Comparison of ENCODE assay signal across 20 cellular contexts in genomic region chr9:137506702-137507171, GRCh38. TPM values are rescaled to one million over a fixed set of nuclear protein-coding genes. Genes with fewer than 3 reads are reported as not detected.
DNase-seq lines count a peak whose midpoint lies in the region; ATAC-seq, FAIRE-seq and TF ChIP-seq lines count a peak whose summit lies in the region.
"Had no signal": no experiment of that assay in that cellular context is flagged by ENCODE, and none has a peak within 500 bp of the region (broad histone marks: within the 10 kb centered on the region; RNA-seq: fewer than 3 reads in every experiment).

No MANE protein-coding gene starts in this region.

- TF ChIP-seq CTCF in K562 (IDR thresholded peaks at IDR 0.05 in 2 of 3, conservative IDR thresholded peaks at IDR 0.05 in 1 of 3; ENCODE audit: insufficient read depth in 2 of 3, low read depth in 1 of 3, low read length in 3 of 3) (no peak), mucosa of descending colon (IDR thresholded peaks at IDR 0.05) (no peak)

- TF ChIP-seq RAD21 in K562 (CRISPR knock-in tag; conservative IDR thresholded peaks at IDR 0.05 in 1 of 2, IDR thresholded peaks at IDR 0.05 in 1 of 2) = no peak

- ATAC-seq in K562 (no peak), mucosa of descending colon (peak; percentile 15), GM21619 (IDR thresholded peaks at IDR 0.05; ENCODE audit: unreplicated experiment) (no peak), GM19452 (IDR thresholded peaks at IDR 0.05; ENCODE audit: unreplicated experiment) (no peak), GM19324 (IDR thresholded peaks at IDR 0.05; ENCODE audit: low FRiP score, unreplicated experiment) (no peak)
- ATAC-seq: left ventricle myocardium superior had no signal

- no peak for TF ChIP-seq EP300 in K562 (IDR thresholded peaks at IDR 0.05; ENCODE audit: low read length)

- H3K4me2 ChIP-seq in BLaER1 = peak overlapping the region; percentile 72
- no peak overlapping the region for H3K4me2 ChIP-seq in GM23248 (ENCODE audit: unreplicated experiment)
- no peak overlapping the region for H3K4me2 ChIP-seq in K562 (ENCODE audit: insufficient read depth, low read length)

- CTCF ChIA-PET in K562 (lab: Yijun Ruan, JAX; ENCODE audit: low intra/inter-chr PET ratio) = no interaction called here

- H3K4me1 ChIP-seq in BLaER1 = peaks cover 19% of the 10 kb centered on the region
- peaks cover 4% of the 10 kb centered on the region; the same call in 1 of the 2 replicates for H3K4me1 ChIP-seq in GM23248 (ENCODE audit: insufficient read depth)
- peaks cover 6 to 26% of the 10 kb centered on the region in 2 experiments; a peak in 4 of 5 replicates for H3K4me1 ChIP-seq in K562 (replicated peaks in 1 of 2; ENCODE audit: control insufficient read depth in 2 of 2, insufficient read depth in 2 of 2, low read length in 2 of 2)
- H3K4me1 ChIP-seq in mucosa of descending colon (ENCODE audit: low read depth) = no peaks in the 10 kb centered on the region
- H3K4me1 ChIP-seq: pancreas had no signal

- intact Hi-C loops in K562 (cut with micrococcal nuclease) (no loop called here), mucosa of descending colon (cut with DNase I, micrococcal nuclease) (no loop called here)

- H3K27me3 ChIP-seq in BLaER1 (no peaks in the 10 kb centered on the region), GM23248 (replicated peaks; ENCODE audit: insufficient read depth) (no peaks in the 10 kb centered on the region), K562 (ENCODE audit: control insufficient read depth in 2 of 2, insufficient read depth in 2 of 2, low read length in 2 of 2) (peaks cover 18 to 28% of the 10 kb centered on the region in 2 experiments; a peak in 4 of 5 replicates)
- H3K27me3 ChIP-seq: pancreas had no signal

- no peak overlapping the region for H3K9ac ChIP-seq in BLaER1
- H3K9ac ChIP-seq in GM23248 = 0 out of 2 replicates have a peak overlapping the region, but pooled peaks have one; percentile 2
- H3K9ac ChIP-seq in K562 (ENCODE audit: insufficient read depth in 1 of 2, low read depth in 2 of 2, low read length in 2 of 2) = peak overlapping the region in 1 of 2 experiments; percentile 55; a peak in 2 of 4 replicates

- 0 out of 2 replicates have a peak, but pooled peaks cover 9% of the 10 kb centered on the region for H3F3A ChIP-seq in GM23248 (ENCODE audit: insufficient read depth)

- no peak for FAIRE-seq in K562 (lab: Jason Lieb, UNC)
- no peak for FAIRE-seq in frontal cortex (lab: Jason Lieb, UNC)
- FAIRE-seq: pancreas had no signal

- H3K36me3 ChIP-seq in BLaER1 (peaks cover 10% of the 10 kb centered on the region; the same call in 1 of the 2 replicates), GM23248 (ENCODE audit: low read depth) (no peaks in the 10 kb centered on the region), K562 (ENCODE audit: control insufficient read depth, insufficient read depth, low read length) (no peaks in the 10 kb centered on the region), mucosa of descending colon (ENCODE audit: low read depth) (no peaks in the 10 kb centered on the region)
- H3K36me3 ChIP-seq: pancreas had no signal

- H3K79me2 ChIP-seq in GM23248 (ENCODE audit: insufficient read depth) (no peaks in the 10 kb centered on the region), K562 (ENCODE audit: control insufficient read depth, insufficient read depth, low read length) (no peaks in the 10 kb centered on the region)

- DNase-seq in GM23248 (peak; percentile 81), K562 (ENCODE audit: extremely low read depth in 1 of 4, low spot score in 3 of 4) (no peak), mucosa of descending colon (peak in 1 of 3 donors; percentile 26), frontal cortex (ENCODE audit: low spot score in 2 of 2) (no peak)
- DNase-seq: activated CD4-positive, CD25-positive, alpha-beta regulatory T cell treated with anti-CD3 and anti-CD28 coated beads, Interleukin-2, amount 50 U/mL, for 72 hours; cerebellar nuclear complex; DMS79; effector memory CD4-positive, alpha-beta T cell; left ventricle myocardium superior; MM.1S; NCI-H2081; NCI-H524 treated with DMSO at 0.1 percent for 48 hours; SHP77; stimulated activated CD4-positive, alpha-beta T cell treated with anti-CD3 and anti-CD28 coated beads, Interleukin-2, amount 100 ng/mL, for 48 hours; T-helper 9 cell had no signal

- peaks cover 17% of the 10 kb centered on the region for H4K20me1 ChIP-seq in BLaER1
- H4K20me1 ChIP-seq in GM23248 (ENCODE audit: insufficient read depth) = no peaks in the 10 kb centered on the region
- H4K20me1 ChIP-seq in K562 (replicated peaks; ENCODE audit: control insufficient read depth, insufficient read depth, low read length) = no peaks in the 10 kb centered on the region

- H3K9me2 ChIP-seq in GM23248 (ENCODE audit: insufficient read depth) = no peaks in the 10 kb centered on the region

- POLR2A ChIA-PET in K562 (lab: Yijun Ruan, JAX) = interaction anchor here (1.3 kb wide), 1 partner anchor 25 kb away, joined by 4 read pairs; no protein-coding TSS in a partner anchor

- TF ChIP-seq POLR2A in K562 (conservative IDR thresholded peaks at IDR 0.05) = no peak

- in situ Hi-C loops in GM23248 (cut with MboI) (no loop called here), K562 (cut with MboI) (no loop called here)

- H2AFZ ChIP-seq in GM23248 = no peak overlapping the region
- H2AFZ ChIP-seq in K562 (ENCODE audit: low read depth, low read length) = no peak overlapping the region

- 59 to 61% methylated on average over 26 of the region's 26 CpGs for WGBS in GM23248 (ENCODE audit: low coverage in 1 of 2, low lambda C conversion rate in 2 of 2, missing lambda C conversion rate in 2 of 2), 2 experiments
- WGBS in K562 (ENCODE audit: insufficient coverage, low coverage, missing lambda C conversion rate) = 46% methylated on average over 23 of the region's 26 CpGs

- H3K4me3 ChIP-seq in BLaER1 = no peak overlapping the region
- no peak overlapping the region for H3K4me3 ChIP-seq in GM23248
- H3K4me3 ChIP-seq in K562 = no peak overlapping the region
- H3K4me3 ChIP-seq in mucosa of descending colon = no peak overlapping the region
- H3K4me3 ChIP-seq: pancreas had no signal

- H3K9me3 ChIP-seq in BLaER1 = no peaks in the 10 kb centered on the region; the same call in 1 of the 2 replicates
- H3K9me3 ChIP-seq in GM23248 (ENCODE audit: low read depth) = no peaks in the 10 kb centered on the region
- H3K9me3 ChIP-seq in K562 (replicated peaks; ENCODE audit: control insufficient read depth, insufficient read depth, low read depth, low read length) = no peaks in the 10 kb centered on the region
- no peaks in the 10 kb centered on the region for H3K9me3 ChIP-seq in mucosa of descending colon
- H3K9me3 ChIP-seq: pancreas had no signal

- H3K27ac ChIP-seq in BLaER1 = no peak overlapping the region
- no peak overlapping the region for H3K27ac ChIP-seq in GM23248
- H3K27ac ChIP-seq in K562 (ENCODE audit: extremely low read depth, low read depth, low read length) = no peak overlapping the region
- H3K27ac ChIP-seq: pancreas had no signal

- H3K9me1 ChIP-seq in K562 (ENCODE audit: control insufficient read depth, insufficient read depth, low read length) = no peaks in the 10 kb centered on the region

- BruUV-seq in K562 (replicated peaks; lab: Mats Ljungman, UMichigan) = no TSS peak

RNA-seq across cellular contexts. Expression of gene PNPLA7, which starts 43.5 kb away (rescaled TPM):
- 0.54 and 0.89 TPM in 2 replicates for total RNA-seq in GM23248 (2014; rRNA removed; shearing (Covaris generic))
- polyA plus RNA-seq in GM23248 (2016; fragmentation: Nextera tagmentation; extraction: Ambion mirVana) (0.44 and 0.59 TPM in 2 replicates), K562 (2011; rRNA removed) (0.17 and 0.66 TPM in 2 replicates), K562 (2014; fragmentation: Illumina TruSeq; extraction: Trizol) (0.31 and 0.44 TPM in 2 replicates), K562 (2014; fragmentation: Nextera tagmentation; extraction: Ambion mirVana) (under 1 TPM in 1 of 2 experiments, not detected in 1; 0.01 TPM), K562 (2014; rRNA removed) (0.78 and 0.85 TPM in 2 replicates)
- total RNA-seq in K562 (2011; cell fraction: chromatin; rRNA removed; ENCODE audit: low replicate concordance) = 2.8 and 5.5 TPM in 2 replicates
- 2.0 and 3.0 TPM in 2 replicates for total RNA-seq in K562 (2011; cell fraction: nucleolus; rRNA removed)
- total RNA-seq in K562 (2011; cell fraction: nucleoplasm; rRNA removed) = 2.3 and 3.4 TPM in 2 replicates
- total RNA-seq in K562 (2014; rRNA removed) (0.14 and 0.45 TPM in 2 replicates), K562 (2014; rRNA removed; fragmentation: Illumina TruSeq; extraction: Trizol) (0.04 TPM in 1 of 2 replicates, not detected in the other), K562 (2015; rRNA removed; fragmentation: Illumina TruSeq; extraction: Trizol) (0.19 and 0.22 TPM in 2 replicates), K562 (2021) (0.58 and 0.75 TPM in 2 replicates), mucosa of descending colon (10 to 100 TPM; 16.7 to 27.4 (median 17.2) TPM), frontal cortex (0.82 TPM)
- 0.16 and 0.19 TPM in 2 replicates for polyA plus RNA-seq in K562 (2011; cell fraction: cytosol; rRNA removed)
- 4.1 and 5.1 TPM in 2 replicates for polyA plus RNA-seq in K562 (2011; cell fraction: nucleus; rRNA removed)
- polyA plus RNA-seq in K562 (2012) = 0.95 and 2.4 TPM in 2 replicates
- 0.07 and 0.12 TPM in 2 replicates for polyA minus RNA-seq in K562 (2011; rRNA and poly(A)+ RNA removed)
- polyA minus RNA-seq in K562 (2011; cell fraction: cytosol; rRNA and poly(A)+ RNA removed) = 0.19 and 0.46 TPM in 2 replicates
- polyA minus RNA-seq in K562 (2011; cell fraction: nucleus; rRNA and poly(A)+ RNA removed) = 0.54 and 1.00 TPM in 2 replicates

RNA-seq across cellular contexts. Expression of gene MRPL41, which starts 44.9 kb away (rescaled TPM):
- total RNA-seq in GM23248 (2014; rRNA removed; shearing (Covaris generic)) = 28.7 and 42.9 TPM in 2 replicates
- polyA plus RNA-seq in GM23248 (2016; fragmentation: Nextera tagmentation; extraction: Ambion mirVana) (97.6 and 99.8 TPM in 2 replicates), K562 (2011; rRNA removed) (21.6 and 23.7 TPM in 2 replicates), K562 (2014; fragmentation: Illumina TruSeq; extraction: Trizol) (10.4 and 32.9 TPM in 2 replicates), K562 (2014; fragmentation: Nextera tagmentation; extraction: Ambion mirVana) (1 to 10 TPM; 2.6 to 4.1 TPM), K562 (2014; rRNA removed) (184 and 216 TPM in 2 replicates)
- 2.1 and 9.1 TPM in 2 replicates for total RNA-seq in K562 (2011; cell fraction: chromatin; rRNA removed; ENCODE audit: low replicate concordance)
- 19.8 and 28.3 TPM in 2 replicates for total RNA-seq in K562 (2011; cell fraction: nucleolus; rRNA removed)
- 9.6 and 10.5 TPM in 2 replicates for total RNA-seq in K562 (2011; cell fraction: nucleoplasm; rRNA removed)
- total RNA-seq in K562 (2014; rRNA removed) (239 and 259 TPM in 2 replicates), K562 (2014; rRNA removed; fragmentation: Illumina TruSeq; extraction: Trizol) (9.2 and 11.6 TPM in 2 replicates), K562 (2015; rRNA removed; fragmentation: Illumina TruSeq; extraction: Trizol) (54.9 and 58.3 TPM in 2 replicates), K562 (2021) (146 and 158 TPM in 2 replicates), mucosa of descending colon (10 to 100 TPM; 67.1 to 93.8 (median 93.5) TPM), frontal cortex (22.4 TPM)
- 35.6 and 169 TPM in 2 replicates for polyA plus RNA-seq in K562 (2011; cell fraction: cytosol; rRNA removed)
- polyA plus RNA-seq in K562 (2011; cell fraction: nucleus; rRNA removed) = 18.9 and 28.4 TPM in 2 replicates
- polyA plus RNA-seq in K562 (2012) = 75.7 and 99.4 TPM in 2 replicates
- 1.7 and 3.9 TPM in 2 replicates for polyA minus RNA-seq in K562 (2011; rRNA and poly(A)+ RNA removed)
- polyA minus RNA-seq in K562 (2011; cell fraction: cytosol; rRNA and poly(A)+ RNA removed) = 21.6 and 22.5 TPM in 2 replicates
- polyA minus RNA-seq in K562 (2011; cell fraction: nucleus; rRNA and poly(A)+ RNA removed) = 4.7 and 8.7 TPM in 2 replicates

RNA-seq across cellular contexts. Expression of gene NSMF, which starts 47.6 kb away (rescaled TPM):
- 28.8 and 29.1 TPM in 2 replicates for total RNA-seq in GM23248 (2014; rRNA removed; shearing (Covaris generic))
- polyA plus RNA-seq in GM23248 (2016; fragmentation: Nextera tagmentation; extraction: Ambion mirVana) = 13.5 and 13.7 TPM in 2 replicates
- 47.6 and 128 TPM in 2 replicates for total RNA-seq in K562 (2011; cell fraction: chromatin; rRNA removed; ENCODE audit: low replicate concordance)
- total RNA-seq in K562 (2011; cell fraction: nucleolus; rRNA removed) = 87.2 and 93.1 TPM in 2 replicates
- 47.3 and 58.7 TPM in 2 replicates for total RNA-seq in K562 (2011; cell fraction: nucleoplasm; rRNA removed)
- 49.2 and 60.0 TPM in 2 replicates for total RNA-seq in K562 (2014; rRNA removed)
- 24.4 and 29.3 TPM in 2 replicates for total RNA-seq in K562 (2014; rRNA removed; fragmentation: Illumina TruSeq; extraction: Trizol)
- total RNA-seq in K562 (2015; rRNA removed; fragmentation: Illumina TruSeq; extraction: Trizol) = 28.2 and 29.1 TPM in 2 replicates
- 72.0 and 74.5 TPM in 2 replicates for total RNA-seq in K562 (2021)
- polyA plus RNA-seq in K562 (2011; rRNA removed) = 44.9 and 71.8 TPM in 2 replicates
- 59.2 and 114 TPM in 2 replicates for polyA plus RNA-seq in K562 (2011; cell fraction: cytosol; rRNA removed)
- polyA plus RNA-seq in K562 (2011; cell fraction: nucleus; rRNA removed) = 244 and 400 TPM in 2 replicates
- polyA plus RNA-seq in K562 (2012) = 38.5 and 48.2 TPM in 2 replicates
- polyA plus RNA-seq in K562 (2014; fragmentation: Illumina TruSeq; extraction: Trizol) = 26.4 and 44.1 TPM in 2 replicates
- polyA plus RNA-seq in K562 (2014; fragmentation: Nextera tagmentation; extraction: Ambion mirVana) = under 1 TPM; 0.20 to 0.42 TPM
- polyA plus RNA-seq in K562 (2014; rRNA removed) = 76.3 and 82.7 TPM in 2 replicates
- 25.2 and 31.9 TPM in 2 replicates for polyA minus RNA-seq in K562 (2011; rRNA and poly(A)+ RNA removed)
- 37.7 and 44.3 TPM in 2 replicates for polyA minus RNA-seq in K562 (2011; cell fraction: cytosol; rRNA and poly(A)+ RNA removed)
- 47.9 and 59.5 TPM in 2 replicates for polyA minus RNA-seq in K562 (2011; cell fraction: nucleus; rRNA and poly(A)+ RNA removed)
- total RNA-seq in mucosa of descending colon = 10 to 100 TPM; 30.1 to 48.0 (median 43.4) TPM
- total RNA-seq in frontal cortex = 33.0 TPM
